In genomic region chr12:52874573-52875435, GRCh38 we compare ENCODE assay signal across 7 cellular contexts. TPM values are rescaled to one million over a fixed set of nuclear protein-coding genes. Genes with fewer than 3 reads are reported as not detected.
DNase-seq lines count a peak whose midpoint lies in the region; ATAC-seq and TF ChIP-seq lines count a peak whose summit lies in the region.

No MANE protein-coding gene starts in this region.

- H3K36me3 ChIP-seq in HUES48 (ENCODE audit: control insufficient read depth, insufficient read depth, low read length), result no peaks in the 10 kb centered on the region
- H3K36me3 ChIP-seq in iPS DF 6.9 (ENCODE audit: control insufficient read depth, insufficient read depth, low read length), result no peaks in the 10 kb centered on the region
- no peaks in the 10 kb centered on the region for H3K36me3 ChIP-seq in stomach

- H3K36me3 Mint-ChIP-seq in activated T-helper 17 cell treated with anti-CD3 and anti-CD28 coated beads, Interleukin-2, amount 50 U/mL, for 72 hours (ENCODE audit: low read depth), result no peaks in the 10 kb centered on the region

- TF ChIP-seq CTCF in stomach (IDR thresholded peaks at IDR 0.05), result no peak

- peak overlapping the region; percentile 69 for H3K4me3 Mint-ChIP-seq in activated T-helper 17 cell treated with anti-CD3 and anti-CD28 coated beads, Interleukin-2, amount 50 U/mL, for 72 hours

- H3K4me3 ChIP-seq in HUES48 (ENCODE audit: low read depth, low read length) (peak overlapping the region; percentile 60), iPS DF 6.9 (ENCODE audit: low read length) (peak overlapping the region; percentile 36; the same call in 1 of the 2 replicates), stomach (peak overlapping the region; percentile 33 to 52 (median 48))

- no CpG with 5 or more reads among the region's 10 CpGs for WGBS in iPS DF 6.9 (ENCODE audit: insufficient coverage, insufficient read length)
- WGBS in stomach, 5 donors, result 67 to 87% (median 69%) methylated on average over 8 to 10 of the region's 10 CpGs

- H3K9me3 Mint-ChIP-seq in activated T-helper 17 cell treated with anti-CD3 and anti-CD28 coated beads, Interleukin-2, amount 50 U/mL, for 72 hours, result no peaks in the 10 kb centered on the region

- no peak for ATAC-seq in activated T-helper 17 cell treated with anti-CD3 and anti-CD28 coated beads, Interleukin-2, amount 50 U/mL, for 72 hours (replicated peaks)
- no peak for ATAC-seq in HG02642 (IDR thresholded peaks at IDR 0.05; ENCODE audit: poor library complexity, unreplicated experiment)

- intact Hi-C loops in stomach (cut with DNase I; ENCODE audit: low total_unique reads), result loop anchor here (5.0 kb wide), 2 partner anchors 508 to 723 kb away; partner anchors contain the start of gene KRT85

- H3K4me1 ChIP-seq in HUES48 (ENCODE audit: control insufficient read depth, insufficient read depth, low read length), result 0 out of 2 replicates have a peak, but pooled peaks cover 3% of the 10 kb centered on the region
- no peaks in the 10 kb centered on the region; the same call in 1 of the 2 replicates for H3K4me1 ChIP-seq in iPS DF 6.9 (ENCODE audit: control insufficient read depth, insufficient read depth, low read length)
- peaks cover 34 to 73% (median 57%) of the 10 kb centered on the region in 4 donors for H3K4me1 ChIP-seq in stomach

- H3K27me3 Mint-ChIP-seq in activated T-helper 17 cell treated with anti-CD3 and anti-CD28 coated beads, Interleukin-2, amount 50 U/mL, for 72 hours, result peaks cover 5% of the 10 kb centered on the region

- no peak overlapping the region for H3K27ac ChIP-seq in HUES48 (ENCODE audit: low read depth, low read length)
- H3K27ac ChIP-seq in iPS DF 6.9 (ENCODE audit: low read length), result no peak overlapping the region
- H3K27ac ChIP-seq in stomach, result peak overlapping the region; percentile 22 to 88 (median 84)

- H3K4me1 Mint-ChIP-seq in activated T-helper 17 cell treated with anti-CD3 and anti-CD28 coated beads, Interleukin-2, amount 50 U/mL, for 72 hours, result peaks cover 8% of the 10 kb centered on the region

- no peak overlapping the region for H3K9ac ChIP-seq in HUES48 (ENCODE audit: low read depth, low read length)

- DNase-seq in iPS DF 6.9 (ENCODE audit: low read depth, low spot score) (no peak), stomach (no peak), OCI-M1 (lab: John Stamatoyannopoulos, UW) (no peak), LoVo (ENCODE audit: low spot score) (no peak)

- no peak overlapping the region for H3K27ac Mint-ChIP-seq in activated T-helper 17 cell treated with anti-CD3 and anti-CD28 coated beads, Interleukin-2, amount 50 U/mL, for 72 hours

- no peak for TF ChIP-seq EP300 in stomach (IDR thresholded peaks at IDR 0.05)

- peaks cover 19% of the 10 kb centered on the region for H3K27me3 ChIP-seq in HUES48 (ENCODE audit: control insufficient read depth, insufficient read depth, low read length)
- no peaks in the 10 kb centered on the region; the same call in 1 of the 2 replicates for H3K27me3 ChIP-seq in iPS DF 6.9 (ENCODE audit: control insufficient read depth, insufficient read depth, low read length)
- H3K27me3 ChIP-seq in stomach, result no peaks in the 10 kb centered on the region

- H3K9me3 ChIP-seq in HUES48 (ENCODE audit: control insufficient read depth, insufficient read depth, low read length) (no peaks in the 10 kb centered on the region), iPS DF 6.9 (ENCODE audit: control insufficient read depth, insufficient read depth, low read length) (no peaks in the 10 kb centered on the region), stomach (no peaks in the 10 kb centered on the region)

- TF ChIP-seq POLR2A in stomach (IDR thresholded peaks at IDR 0.05), result no peak

RNA-seq across cellular contexts. Expression of gene KRT78, which starts 26.0 kb away (rescaled TPM):
- not detected for total RNA-seq in activated T-helper 17 cell treated with anti-CD3 and anti-CD28 coated beads, Interleukin-2, amount 50 U/mL, for 72 hours
- total RNA-seq in stomach, result under 1 TPM in 1 of 5 donors, not detected in 4; 0.73 TPM
- 10 to 100 TPM in 1 of 3 donors, under 1 TPM in 1, not detected in 1; 0.76 to 98.0 TPM for polyA plus RNA-seq in stomach

RNA-seq across cellular contexts. Expression of gene KRT8, which starts 30.1 kb away (rescaled TPM):
- 1 to 10 TPM in 1 of 2 donors, under 1 TPM in 1; 0.22 to 1.2 TPM for total RNA-seq in activated T-helper 17 cell treated with anti-CD3 and anti-CD28 coated beads, Interleukin-2, amount 50 U/mL, for 72 hours
- total RNA-seq in stomach, result 1,000 to 10,000 TPM in 1 of 5 donors, 100 to 1,000 TPM in 3, 10 to 100 TPM in 1; 71.2 to 1,740 (median 566) TPM
- 1,000 to 10,000 TPM in 1 of 3 donors, 100 to 1,000 TPM in 2; 361 to 1,687 (median 767) TPM for polyA plus RNA-seq in stomach

RNA-seq across cellular contexts. Expression of gene KRT79, which starts 40.7 kb away (rescaled TPM):
- total RNA-seq in activated T-helper 17 cell treated with anti-CD3 and anti-CD28 coated beads, Interleukin-2, amount 50 U/mL, for 72 hours, result under 1 TPM in 1 of 2 donors, not detected in 1; 0.82 TPM
- not detected for total RNA-seq in stomach
- polyA plus RNA-seq in stomach, result under 1 TPM in 1 of 3 donors, not detected in 2; 0.15 TPM

Comparison
In these comparisons a context has a peak if more than half of its experiments do, and no peak if none do; other contexts are left out.
1. H3K27ac ChIP-seq: peak in stomach (5 of 5); none in HUES48 (single experiment) and iPS DF 6.9 (single experiment).
2. RNA of gene KRT8, which starts 30.1 kb away (total RNA-seq): 71.2 to 1,740 TPM in stomach; 0.22 to 1.2 TPM in activated T-helper 17 cell treated with anti-CD3 and anti-CD28 coated beads, Interleukin-2, amount 50 U/mL, for 72 hours; every median in the first group is over 10 times any median in the second.
3. Peak in every context shown above with its lines, with median percentiles within 50 percentile points of each other: H3K4me3 ChIP-seq.